1 cellular context compared by ENCODE assay signal in the genomic region with DNA sequence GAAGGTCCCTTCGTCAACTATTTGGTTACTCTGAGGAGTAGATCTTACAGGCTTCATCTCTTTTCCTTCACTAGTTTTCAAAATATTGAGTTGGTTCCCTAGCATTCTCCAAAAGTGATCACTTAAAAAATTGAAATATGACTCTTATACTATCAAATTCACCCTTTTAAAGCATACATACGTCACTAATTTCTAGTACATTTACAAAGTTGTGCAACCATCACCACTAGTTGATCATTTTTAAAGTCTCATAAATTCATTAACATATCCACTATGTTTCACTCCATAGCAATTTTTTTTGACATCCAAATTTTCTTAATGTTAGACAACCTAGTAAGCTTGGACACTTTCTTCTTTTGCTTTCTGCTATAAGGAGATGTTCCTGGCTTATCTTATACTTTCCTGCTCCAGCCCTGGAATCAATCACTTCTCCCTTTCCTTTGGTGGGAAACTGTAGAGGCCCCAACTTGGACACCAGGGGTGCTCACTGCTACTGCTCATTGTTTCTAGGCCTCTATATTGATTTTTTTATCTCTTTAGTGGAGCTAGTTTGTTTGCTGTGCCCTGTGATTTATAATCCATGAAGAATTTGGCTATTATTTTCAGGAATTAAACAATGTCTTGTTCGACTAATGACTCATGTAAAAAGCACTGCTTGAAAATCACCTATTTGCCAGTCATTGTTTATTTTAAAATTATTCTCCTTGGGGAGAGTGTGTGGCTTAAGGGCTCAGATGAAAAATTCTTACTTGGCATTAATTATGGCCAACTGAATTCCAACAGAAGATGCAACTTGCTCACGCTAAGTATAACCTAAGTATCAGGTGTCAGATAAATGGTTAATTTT.
TF ChIP-seq lines count a peak whose summit lies in the region.

No MANE protein-coding gene starts in this region.

TF ChIP-seq in HCT116, 20 proteins besides CTCF, POLR2A, EP300 and RAD21 (continued from another document):
- TF ChIP-seq, protein P1, sequence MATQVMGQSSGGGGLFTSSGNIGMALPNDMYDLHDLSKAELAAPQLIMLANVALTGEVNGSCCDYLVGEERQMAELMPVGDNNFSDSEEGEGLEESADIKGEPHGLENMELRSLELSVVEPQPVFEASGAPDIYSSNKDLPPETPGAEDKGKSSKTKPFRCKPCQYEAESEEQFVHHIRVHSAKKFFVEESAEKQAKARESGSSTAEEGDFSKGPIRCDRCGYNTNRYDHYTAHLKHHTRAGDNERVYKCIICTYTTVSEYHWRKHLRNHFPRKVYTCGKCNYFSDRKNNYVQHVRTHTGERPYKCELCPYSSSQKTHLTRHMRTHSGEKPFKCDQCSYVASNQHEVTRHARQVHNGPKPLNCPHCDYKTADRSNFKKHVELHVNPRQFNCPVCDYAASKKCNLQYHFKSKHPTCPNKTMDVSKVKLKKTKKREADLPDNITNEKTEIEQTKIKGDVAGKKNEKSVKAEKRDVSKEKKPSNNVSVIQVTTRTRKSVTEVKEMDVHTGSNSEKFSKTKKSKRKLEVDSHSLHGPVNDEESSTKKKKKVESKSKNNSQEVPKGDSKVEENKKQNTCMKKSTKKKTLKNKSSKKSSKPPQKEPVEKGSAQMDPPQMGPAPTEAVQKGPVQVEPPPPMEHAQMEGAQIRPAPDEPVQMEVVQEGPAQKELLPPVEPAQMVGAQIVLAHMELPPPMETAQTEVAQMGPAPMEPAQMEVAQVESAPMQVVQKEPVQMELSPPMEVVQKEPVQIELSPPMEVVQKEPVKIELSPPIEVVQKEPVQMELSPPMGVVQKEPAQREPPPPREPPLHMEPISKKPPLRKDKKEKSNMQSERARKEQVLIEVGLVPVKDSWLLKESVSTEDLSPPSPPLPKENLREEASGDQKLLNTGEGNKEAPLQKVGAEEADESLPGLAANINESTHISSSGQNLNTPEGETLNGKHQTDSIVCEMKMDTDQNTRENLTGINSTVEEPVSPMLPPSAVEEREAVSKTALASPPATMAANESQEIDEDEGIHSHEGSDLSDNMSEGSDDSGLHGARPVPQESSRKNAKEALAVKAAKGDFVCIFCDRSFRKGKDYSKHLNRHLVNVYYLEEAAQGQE (IDR thresholded peaks at IDR 0.05; ENCODE audit: low read depth), result no peak
- no peak for TF ChIP-seq ZFX (IDR thresholded peaks at IDR 0.05)
- TF ChIP-seq POLR2AphosphoS5 (IDR thresholded peaks at IDR 0.05; ENCODE audit: low read depth, low read length), result no peak
- TF ChIP-seq EZH2 (IDR thresholded peaks at IDR 0.05), result no peak
- no peak for TF ChIP-seq ZNF274 (IDR thresholded peaks at IDR 0.05; ENCODE audit: low read depth, low read length)
- TF ChIP-seq CBX3 (IDR thresholded peaks at IDR 0.05; ENCODE audit: low read depth), result no peak
